ENCODE assay signal across 8 cellular contexts in genomic region chr6:36443951-36444428, GRCh38. TPM values are rescaled to one million over a fixed set of nuclear protein-coding genes. Genes with fewer than 3 reads are reported as not detected.
DNase-seq lines count a peak whose midpoint lies in the region; ATAC-seq, FAIRE-seq and TF ChIP-seq lines count a peak whose summit lies in the region.

No MANE protein-coding gene starts in this region.

- peak overlapping the region; percentile 58 for H3K4me2 ChIP-seq in neural cell (ENCODE audit: low read length)

- H4K20me1 ChIP-seq in neural cell (ENCODE audit: insufficient read depth) = no peaks in the 10 kb centered on the region

- peak in 2 of 3 donors; percentile 14 to 53 for DNase-seq in CD4-positive, CD25-positive, alpha-beta regulatory T cell
- DNase-seq in H54 (ENCODE audit: insufficient read length, low spot score) (peak; percentile 45), SJSA1 (ENCODE audit: low read depth in 1 of 2, low spot score in 2 of 2) (peak in 1 of 2 experiments; percentile 36), epithelial cell of esophagus (ENCODE audit: low read depth) (peak; percentile 32), GM03348 (ENCODE audit: low spot score) (no peak), lower leg skin (ENCODE audit: low spot score in 2 of 2) (no peak)

- peak overlapping the region; percentile 86 for H3K27ac ChIP-seq in CD4-positive, CD25-positive, alpha-beta regulatory T cell (ENCODE audit: insufficient read depth, low read length, poor library complexity, severe bottlenecking)
- 0 out of 2 replicates have a peak overlapping the region, but pooled peaks have one; percentile 78 for H3K27ac ChIP-seq in SJSA1
- H3K27ac ChIP-seq in neural cell (ENCODE audit: low read length) = no peak overlapping the region

- no peak for TF ChIP-seq RAD21 in neural cell (conservative IDR thresholded peaks at IDR 0.05)

- ATAC-seq in CD4-positive, CD25-positive, alpha-beta regulatory T cell (ENCODE audit: low read depth in 2 of 2) = no peak
- ATAC-seq in HG03469 (IDR thresholded peaks at IDR 0.05; ENCODE audit: unreplicated experiment) = no peak

- no peaks in the 10 kb centered on the region for H3K9me3 ChIP-seq in CD4-positive, CD25-positive, alpha-beta regulatory T cell (ENCODE audit: control insufficient read depth in 2 of 2, low read length in 2 of 2)
- no peaks in the 10 kb centered on the region for H3K9me3 ChIP-seq in SJSA1 (replicated peaks)
- H3K9me3 ChIP-seq in neural cell (ENCODE audit: low read length) = no peaks in the 10 kb centered on the region

- H3K79me2 ChIP-seq in neural cell (replicated peaks; ENCODE audit: insufficient read depth, low read length) = peaks cover 32% of the 10 kb centered on the region

- H3K9me2 ChIP-seq in neural cell (ENCODE audit: insufficient read depth, low read length) = no peaks in the 10 kb centered on the region

- H3K4me1 ChIP-seq in CD4-positive, CD25-positive, alpha-beta regulatory T cell (ENCODE audit: control insufficient read depth, insufficient read depth, low read length, poor library complexity, severe bottlenecking) = peaks cover 51% of the 10 kb centered on the region
- peaks cover 31% of the 10 kb centered on the region for H3K4me1 ChIP-seq in SJSA1 (replicated peaks)

- no peak for FAIRE-seq in H54 (lab: Jason Lieb, UNC)

- WGBS in lower leg skin, 2 donors = 2 to 6% methylated on average over 7 of the region's 7 CpGs

- no peaks in the 10 kb centered on the region for H3F3A ChIP-seq in neural cell (ENCODE audit: insufficient read depth, low read length, poor library complexity, severe bottlenecking)

- peaks cover 30 to 66% (median 52%) of the 10 kb centered on the region in 4 donors for H3K4me1 Mint-ChIP-seq in CD4-positive, CD25-positive, alpha-beta regulatory T cell

- H3K36me3 ChIP-seq in CD4-positive, CD25-positive, alpha-beta regulatory T cell (ENCODE audit: control insufficient read depth, insufficient read depth, low read length) = no peaks in the 10 kb centered on the region
- peaks cover 20% of the 10 kb centered on the region for H3K36me3 ChIP-seq in SJSA1
- H3K36me3 ChIP-seq in neural cell (ENCODE audit: insufficient read depth, low read length) = no peaks in the 10 kb centered on the region

- peak overlapping the region; percentile 86 for H3K4me3 ChIP-seq in CD4-positive, CD25-positive, alpha-beta regulatory T cell (ENCODE audit: low read depth, low read length)
- H3K4me3 ChIP-seq in SJSA1 = peak overlapping the region; percentile 95
- H3K4me3 ChIP-seq in epithelial cell of esophagus (ENCODE audit: low read length) = peak overlapping the region; percentile 83
- H3K4me3 ChIP-seq in neural cell (ENCODE audit: low read length) = peak overlapping the region; percentile 95
- H3K4me3 ChIP-seq in lower leg skin (ENCODE audit: low read depth, poor library complexity, severe bottlenecking) = no peak overlapping the region

- H3K27ac Mint-ChIP-seq in CD4-positive, CD25-positive, alpha-beta regulatory T cell = peak overlapping the region; percentile 96 to 98 (median 96)

- peak overlapping the region; percentile 92 to 99 (median 97) for H3K4me3 Mint-ChIP-seq in CD4-positive, CD25-positive, alpha-beta regulatory T cell

- peaks cover 0 to 4% (median 0%) of the 10 kb centered on the region in 7 donors for H3K9me3 Mint-ChIP-seq in CD4-positive, CD25-positive, alpha-beta regulatory T cell

- no peak overlapping the region for H2AFZ ChIP-seq in neural cell (ENCODE audit: low read depth, low read length)

- H3K9ac ChIP-seq in neural cell (ENCODE audit: low read length) = peak overlapping the region; percentile 86

- H3K36me3 Mint-ChIP-seq in CD4-positive, CD25-positive, alpha-beta regulatory T cell = peaks cover 9% of the 10 kb centered on the region

- H3K27me3 Mint-ChIP-seq in CD4-positive, CD25-positive, alpha-beta regulatory T cell = no peaks in the 10 kb centered on the region

- TF ChIP-seq CTCF in epithelial cell of esophagus (IDR thresholded peaks at IDR 0.05; ENCODE audit: insufficient read depth, low read depth, low read length, missing control alignments) (peak; percentile 11), neural cell (IDR thresholded peaks at IDR 0.05; ENCODE audit: poor library complexity, severe bottlenecking) (peak; percentile 26), lower leg skin (IDR thresholded peaks at IDR 0.05) (no peak)

- no peak for TF ChIP-seq EP300 in neural cell (conservative IDR thresholded peaks at IDR 0.05; ENCODE audit: poor library complexity, severe bottlenecking)

- TF ChIP-seq POLR2A in H54 (IDR thresholded peaks at IDR 0.05; ENCODE audit: low read depth, low read length) = no peak
- no peak for TF ChIP-seq POLR2A in lower leg skin (IDR thresholded peaks at IDR 0.05)

- no peaks in the 10 kb centered on the region for H3K27me3 ChIP-seq in CD4-positive, CD25-positive, alpha-beta regulatory T cell (ENCODE audit: control insufficient read depth, insufficient read depth, low read length)
- H3K27me3 ChIP-seq in SJSA1 (replicated peaks) (no peaks in the 10 kb centered on the region), neural cell (ENCODE audit: insufficient read depth, low read depth, low read length) (no peaks in the 10 kb centered on the region)

- intact Hi-C loops in lower leg skin (cut with DNase I; ENCODE audit: low total_unique reads) = loop anchor here (10.0 kb wide), 2 partner anchors 101 to 151 kb away; partner anchors contain the start of genes SRSF3 and STK38

TF ChIP-seq in neural cell, 6 proteins besides CTCF, POLR2A, EP300 and RAD21:
- TF ChIP-seq, protein P1, sequence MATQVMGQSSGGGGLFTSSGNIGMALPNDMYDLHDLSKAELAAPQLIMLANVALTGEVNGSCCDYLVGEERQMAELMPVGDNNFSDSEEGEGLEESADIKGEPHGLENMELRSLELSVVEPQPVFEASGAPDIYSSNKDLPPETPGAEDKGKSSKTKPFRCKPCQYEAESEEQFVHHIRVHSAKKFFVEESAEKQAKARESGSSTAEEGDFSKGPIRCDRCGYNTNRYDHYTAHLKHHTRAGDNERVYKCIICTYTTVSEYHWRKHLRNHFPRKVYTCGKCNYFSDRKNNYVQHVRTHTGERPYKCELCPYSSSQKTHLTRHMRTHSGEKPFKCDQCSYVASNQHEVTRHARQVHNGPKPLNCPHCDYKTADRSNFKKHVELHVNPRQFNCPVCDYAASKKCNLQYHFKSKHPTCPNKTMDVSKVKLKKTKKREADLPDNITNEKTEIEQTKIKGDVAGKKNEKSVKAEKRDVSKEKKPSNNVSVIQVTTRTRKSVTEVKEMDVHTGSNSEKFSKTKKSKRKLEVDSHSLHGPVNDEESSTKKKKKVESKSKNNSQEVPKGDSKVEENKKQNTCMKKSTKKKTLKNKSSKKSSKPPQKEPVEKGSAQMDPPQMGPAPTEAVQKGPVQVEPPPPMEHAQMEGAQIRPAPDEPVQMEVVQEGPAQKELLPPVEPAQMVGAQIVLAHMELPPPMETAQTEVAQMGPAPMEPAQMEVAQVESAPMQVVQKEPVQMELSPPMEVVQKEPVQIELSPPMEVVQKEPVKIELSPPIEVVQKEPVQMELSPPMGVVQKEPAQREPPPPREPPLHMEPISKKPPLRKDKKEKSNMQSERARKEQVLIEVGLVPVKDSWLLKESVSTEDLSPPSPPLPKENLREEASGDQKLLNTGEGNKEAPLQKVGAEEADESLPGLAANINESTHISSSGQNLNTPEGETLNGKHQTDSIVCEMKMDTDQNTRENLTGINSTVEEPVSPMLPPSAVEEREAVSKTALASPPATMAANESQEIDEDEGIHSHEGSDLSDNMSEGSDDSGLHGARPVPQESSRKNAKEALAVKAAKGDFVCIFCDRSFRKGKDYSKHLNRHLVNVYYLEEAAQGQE (IDR thresholded peaks at IDR 0.05; ENCODE audit: borderline replicate concordance) = no peak
- TF ChIP-seq MXI1 (conservative IDR thresholded peaks at IDR 0.05; ENCODE audit: poor library complexity, severe bottlenecking) (no peak), POLR2AphosphoS5 (IDR thresholded peaks at IDR 0.05) (no peak), EZH2 (IDR thresholded peaks at IDR 0.05; ENCODE audit: borderline replicate concordance, insufficient read depth, low read length, poor library complexity, severe bottlenecking) (no peak), SMC3 (conservative IDR thresholded peaks at IDR 0.05; ENCODE audit: poor library complexity) (no peak), TAF1 (IDR thresholded peaks at IDR 0.05; ENCODE audit: low read depth) (no peak)

RNA-seq across cellular contexts. Expression of gene KCTD20, which starts 1.2 kb away (rescaled TPM):
- 41.7 TPM for total RNA-seq in CD4-positive, CD25-positive, alpha-beta regulatory T cell
- 10 to 100 TPM; 35.4 to 47.8 (median 40.1) TPM for polyA plus RNA-seq in CD4-positive, CD25-positive, alpha-beta regulatory T cell
- total RNA-seq in SJSA1 (2014; rRNA removed; shearing (Covaris generic)) = 78.8 and 117 TPM in 2 replicates
- 32.4 and 37.6 TPM in 2 replicates for polyA plus RNA-seq in neural cell
- 48.2 TPM in 2 replicates for polyA minus RNA-seq in neural cell
- 10 to 100 TPM; 48.5 to 84.1 (median 56.8) TPM for total RNA-seq in lower leg skin

RNA-seq across cellular contexts. Expression of gene PXT1, which starts 1.3 kb away (rescaled TPM):
- 0.37 TPM for total RNA-seq in CD4-positive, CD25-positive, alpha-beta regulatory T cell
- under 1 TPM in 2 of 4 donors, not detected in 2; 0.08 to 0.09 TPM for polyA plus RNA-seq in CD4-positive, CD25-positive, alpha-beta regulatory T cell
- not detected in 2 replicates for total RNA-seq in SJSA1 (2014; rRNA removed; shearing (Covaris generic))
- polyA plus RNA-seq in neural cell = 0.24 TPM in 1 of 2 replicates, not detected in the other
- polyA minus RNA-seq in neural cell = not detected in 2 replicates
- not detected for total RNA-seq in lower leg skin

RNA-seq across cellular contexts. Expression of gene ETV7, which starts 56.5 kb away (rescaled TPM):
- 6.3 TPM for total RNA-seq in CD4-positive, CD25-positive, alpha-beta regulatory T cell
- 10 to 100 TPM in 2 of 4 donors, 1 to 10 TPM in 2; 5.3 to 16.1 (median 9.5) TPM for polyA plus RNA-seq in CD4-positive, CD25-positive, alpha-beta regulatory T cell
- total RNA-seq in SJSA1 (2014; rRNA removed; shearing (Covaris generic)) = 2.0 TPM in 1 of 2 replicates, not detected in the other
- polyA plus RNA-seq in neural cell = 0.32 TPM in 1 of 2 replicates, not detected in the other
- not detected in 2 replicates for polyA minus RNA-seq in neural cell
- 10 to 100 TPM; 14.3 to 30.0 (median 15.0) TPM for total RNA-seq in lower leg skin

Comparison
In these comparisons a context has a peak if more than half of its experiments do, and no peak if none do; other contexts are left out.
1. DNase-seq: peak in CD4-positive, CD25-positive, alpha-beta regulatory T cell (2 of 3), H54 (single experiment) and epithelial cell of esophagus (single experiment); none in GM03348 (single experiment) and lower leg skin (0 of 2).
2. CTCF ChIP-seq: peak in epithelial cell of esophagus (single experiment) and neural cell (single experiment); none in lower leg skin (0 of 3).